7 cellular contexts compared by ENCODE assay signal in genomic region chr5:177457239-177458121, GRCh38. TPM values are rescaled to one million over a fixed set of nuclear protein-coding genes. Genes with fewer than 3 reads are reported as not detected.
DNase-seq lines count a peak whose midpoint lies in the region; ATAC-seq and TF ChIP-seq lines count a peak whose summit lies in the region.

No MANE protein-coding gene starts in this region.

- DNase-seq in GM04503 (ENCODE audit: low read depth) = peak; percentile 87
- DNase-seq in GM23248 = peak; percentile 99
- peak; percentile 95 for DNase-seq in OCI-LY7 (ENCODE audit: low spot score)
- peak; percentile 98 for DNase-seq in amniotic epithelial cell (ENCODE audit: low read depth)
- peak; percentile 64 to 82 for DNase-seq in heart right ventricle
- DNase-seq in posterior vena cava (ENCODE audit: low spot score) = peak; percentile 94

- peaks cover 21% of the 10 kb centered on the region for H3F3A ChIP-seq in GM23248 (ENCODE audit: insufficient read depth)

- WGBS in GM23248 (ENCODE audit: low coverage in 1 of 2, low lambda C conversion rate in 2 of 2, missing lambda C conversion rate in 2 of 2), 2 experiments = 61 to 63% methylated on average over 21 to 24 of the region's 24 CpGs
- 70 to 82% methylated on average over 23 to 24 of the region's 24 CpGs for WGBS in heart right ventricle, 2 donors

- H3K79me2 ChIP-seq in GM23248 (ENCODE audit: insufficient read depth) = peaks cover 10% of the 10 kb centered on the region
- H3K79me2 ChIP-seq in KMS-11 (ENCODE audit: insufficient read depth, low read depth) = no peaks in the 10 kb centered on the region
- no peaks in the 10 kb centered on the region for H3K79me2 ChIP-seq in OCI-LY7 (ENCODE audit: insufficient read depth, low read depth, low read length)

- no peaks in the 10 kb centered on the region for H3K27me3 ChIP-seq in GM23248 (replicated peaks; ENCODE audit: insufficient read depth)
- no peaks in the 10 kb centered on the region for H3K27me3 ChIP-seq in KMS-11 (ENCODE audit: insufficient read depth, low read depth)
- peaks cover 0 to 20% (median 0%) of the 10 kb centered on the region in 7 donors for H3K27me3 ChIP-seq in heart right ventricle

- H3K9ac ChIP-seq in GM23248 (peak overlapping the region; percentile 51; the same call in 1 of the 2 replicates), KMS-11 (no peak overlapping the region)

- no peak overlapping the region for H3K4me2 ChIP-seq in GM23248 (ENCODE audit: unreplicated experiment)
- H3K4me2 ChIP-seq in KMS-11 = no peak overlapping the region
- peak overlapping the region; percentile 44 for H3K4me2 ChIP-seq in OCI-LY7 (ENCODE audit: low read length)

- H2AFZ ChIP-seq in GM23248 (no peak overlapping the region), KMS-11 (ENCODE audit: low read depth) (no peak overlapping the region), OCI-LY7 (ENCODE audit: low read length) (no peak overlapping the region)

- H3K4me1 ChIP-seq in GM23248 (ENCODE audit: insufficient read depth) = 0 out of 2 replicates have a peak, but pooled peaks cover 10% of the 10 kb centered on the region
- peaks cover 7% of the 10 kb centered on the region for H3K4me1 ChIP-seq in KMS-11 (ENCODE audit: low read depth, poor library complexity, severe bottlenecking)
- H3K4me1 ChIP-seq in OCI-LY7 (ENCODE audit: insufficient read depth, low read length, poor library complexity, severe bottlenecking) = peaks cover 27% of the 10 kb centered on the region
- peaks cover 10 to 63% (median 49%) of the 10 kb centered on the region in 9 donors for H3K4me1 ChIP-seq in heart right ventricle

- H4K20me1 ChIP-seq in GM23248 (ENCODE audit: insufficient read depth) = 0 out of 2 replicates have a peak, but pooled peaks cover 13% of the 10 kb centered on the region
- no peaks in the 10 kb centered on the region for H4K20me1 ChIP-seq in KMS-11 (ENCODE audit: insufficient read depth)
- H4K20me1 ChIP-seq in OCI-LY7 (ENCODE audit: insufficient read depth, low read length) = peaks cover 8% of the 10 kb centered on the region

- H3K27ac ChIP-seq in GM23248 (peak overlapping the region; percentile 72), KMS-11 (no peak overlapping the region), OCI-LY7 (ENCODE audit: low read depth, low read length, poor library complexity, severe bottlenecking) (peak overlapping the region; percentile 90), heart right ventricle (peak overlapping the region in 6 of 10 donors; percentile 39 to 80 (median 75))

- peaks cover 13% of the 10 kb centered on the region for H3K36me3 ChIP-seq in GM23248 (ENCODE audit: low read depth)
- no peaks in the 10 kb centered on the region for H3K36me3 ChIP-seq in KMS-11 (ENCODE audit: insufficient read depth)
- H3K36me3 ChIP-seq in OCI-LY7 (ENCODE audit: insufficient read depth, low read length) = no peaks in the 10 kb centered on the region; the same call in 1 of the 2 replicates
- H3K36me3 ChIP-seq in heart right ventricle = peaks cover 0 to 40% (median 13%) of the 10 kb centered on the region in 9 donors

- no TSS peak for BruUV-seq in OCI-LY7 (replicated peaks; lab: Mats Ljungman, UMichigan)

- H3K9me3 ChIP-seq in GM23248 (ENCODE audit: low read depth) (no peaks in the 10 kb centered on the region), OCI-LY7 (ENCODE audit: low read length) (no peaks in the 10 kb centered on the region), heart right ventricle (no peaks in the 10 kb centered on the region)

- TF ChIP-seq CTCF in KMS-11 (conservative IDR thresholded peaks at IDR 0.05; ENCODE audit: low read depth, low read length) = 0 out of 2 replicates have a peak, but pooled peaks have one; percentile 14
- 0 out of 2 replicates have a peak, but pooled peaks have one; percentile 36 for TF ChIP-seq CTCF in OCI-LY7 (conservative IDR thresholded peaks at IDR 0.05; ENCODE audit: low read length)
- TF ChIP-seq CTCF in heart right ventricle (IDR thresholded peaks at IDR 0.05) = peak; percentile 28 to 61 (median 53)

- CTCF ChIA-PET in OCI-LY7 (lab: Charles Lee; ENCODE audit: unreplicated experiment) = interaction anchor here (0.5 to 1.1 kb wide), 6 partner anchors 38 to 1073 kb away, joined by 3 to 6 read pairs (median 4); no protein-coding TSS in a partner anchor

- H3K9me2 ChIP-seq in GM23248 (ENCODE audit: insufficient read depth) = no peaks in the 10 kb centered on the region
- H3K9me2 ChIP-seq in OCI-LY7 (ENCODE audit: insufficient read depth, low read length) = no peaks in the 10 kb centered on the region

- peak; percentile 22 to 52 (median 43) for ATAC-seq in heart right ventricle

- POLR2A ChIA-PET in OCI-LY7 (lab: Charles Lee) = interaction anchor here (0.6 to 1.4 kb wide), 7 partner anchors 11 to 163 kb away, joined by 3 to 9 read pairs (median 4); partner anchors contain the start of gene PRR7

- intact Hi-C loops in OCI-LY7 (cut with micrococcal nuclease; ENCODE audit: unreplicated experiment) (loop anchor here (5.0 kb wide), 1 partner anchor 345 kb away; no protein-coding TSS in a partner anchor), heart right ventricle (cut with DNase I) (loop anchor here in 6 of 10 donors (2.0 to 10.0 kb wide), 7 partner anchors 39 to 343 kb away; partner anchors contain the start of genes MXD3 (in 2 of the 6) and PDLIM7 (in 2 of the 6)), posterior vena cava (cut with DNase I) (loop anchor here in 1 of 2 donors (2.0 kb wide), 1 partner anchor 15 kb away; the partner anchor contains the start of gene DBN1)

- H3K4me3 ChIP-seq in GM23248 (no peak overlapping the region), KMS-11 (IDR thresholded peaks at IDR 0.05; ENCODE audit: insufficient read depth, low read depth, low read length) (no peak overlapping the region), OCI-LY7 (ENCODE audit: low read depth, low read length, poor library complexity, severe bottlenecking) (no peak overlapping the region), heart right ventricle (no peak overlapping the region)

- in situ Hi-C loops in GM23248 (cut with MboI) = loop anchor here (10.0 kb wide), 1 partner anchor 63 kb away; no protein-coding TSS in a partner anchor

RNA-seq across cellular contexts. Expression of gene PRR7, which starts 10.9 kb away (rescaled TPM):
- total RNA-seq in GM23248 (2014; rRNA removed; shearing (Covaris generic)) = 23.9 and 24.8 TPM in 2 replicates
- polyA plus RNA-seq in GM23248 (2016; fragmentation: Nextera tagmentation; extraction: Ambion mirVana) (10.5 and 11.1 TPM in 2 replicates), heart right ventricle (1 to 10 TPM; 1.8 to 2.7 TPM)
- 7.0 and 13.6 TPM in 2 replicates for total RNA-seq in OCI-LY7 (2014; rRNA removed; shearing (Covaris generic))
- total RNA-seq in OCI-LY7 (2022) (12.5 and 12.8 TPM in 2 replicates), heart right ventricle (1 to 10 TPM in 9 of 10 donors, under 1 TPM in 1; 0.97 to 2.9 (median 1.9) TPM), posterior vena cava (1 to 10 TPM in 1 of 2 donors, under 1 TPM in 1; 0.79 to 2.0 TPM)

RNA-seq across cellular contexts. Expression of gene DBN1, which starts 16.0 kb away (rescaled TPM):
- 224 and 257 TPM in 2 replicates for total RNA-seq in GM23248 (2014; rRNA removed; shearing (Covaris generic))
- polyA plus RNA-seq in GM23248 (2016; fragmentation: Nextera tagmentation; extraction: Ambion mirVana) (160 and 163 TPM in 2 replicates), heart right ventricle (10 to 100 TPM; 19.2 to 31.5 TPM)
- 11.7 and 17.4 TPM in 2 replicates for total RNA-seq in OCI-LY7 (2014; rRNA removed; shearing (Covaris generic))
- total RNA-seq in OCI-LY7 (2022) (21.3 and 22.0 TPM in 2 replicates), heart right ventricle (10 to 100 TPM; 13.1 to 52.9 (median 19.1) TPM), posterior vena cava (100 to 1,000 TPM in 1 of 2 donors, 10 to 100 TPM in 1; 94.9 to 121 TPM)

RNA-seq across cellular contexts. Expression of gene GRK6, which starts 31.0 kb away (rescaled TPM):
- 17.3 and 30.4 TPM in 2 replicates for total RNA-seq in GM23248 (2014; rRNA removed; shearing (Covaris generic))
- polyA plus RNA-seq in GM23248 (2016; fragmentation: Nextera tagmentation; extraction: Ambion mirVana) (7.7 and 13.5 TPM in 2 replicates), heart right ventricle (10 to 100 TPM in 1 of 2 donors, 1 to 10 TPM in 1; 6.7 to 22.9 TPM)
- total RNA-seq in OCI-LY7 (2014; rRNA removed; shearing (Covaris generic)) = 43.4 and 46.2 TPM in 2 replicates
- total RNA-seq in OCI-LY7 (2022) (99.4 and 102 TPM in 2 replicates), heart right ventricle (10 to 100 TPM; 11.8 to 21.2 (median 15.2) TPM), posterior vena cava (10 to 100 TPM; 22.9 to 28.2 TPM)

RNA-seq across cellular contexts. Expression of gene PDLIM7, which starts 39.9 kb away (rescaled TPM):
- total RNA-seq in GM23248 (2014; rRNA removed; shearing (Covaris generic)) = 320 and 357 TPM in 2 replicates
- polyA plus RNA-seq in GM23248 (2016; fragmentation: Nextera tagmentation; extraction: Ambion mirVana) = 551 and 556 TPM in 2 replicates
- total RNA-seq in OCI-LY7 (2014; rRNA removed; shearing (Covaris generic)) = 38.8 and 41.4 TPM in 2 replicates
- total RNA-seq in OCI-LY7 (2022) = 58.0 and 78.9 TPM in 2 replicates
- 10 to 100 TPM; 32.5 to 70.6 (median 51.0) TPM for total RNA-seq in heart right ventricle
- polyA plus RNA-seq in heart right ventricle = 100 to 1,000 TPM; 129 to 131 TPM
- total RNA-seq in posterior vena cava = 100 to 1,000 TPM; 448 to 580 TPM

RNA-seq across cellular contexts. Expression of gene F12, which starts 48.1 kb away (rescaled TPM):
- 0.43 and 1.3 TPM in 2 replicates for total RNA-seq in GM23248 (2014; rRNA removed; shearing (Covaris generic))
- polyA plus RNA-seq in GM23248 (2016; fragmentation: Nextera tagmentation; extraction: Ambion mirVana) (1.2 and 1.8 TPM in 2 replicates), heart right ventricle (under 1 TPM; 0.28 to 0.37 TPM)
- 1.2 TPM in 1 of 2 replicates, not detected in the other for total RNA-seq in OCI-LY7 (2014; rRNA removed; shearing (Covaris generic))
- total RNA-seq in OCI-LY7 (2022) (3.0 and 3.8 TPM in 2 replicates), heart right ventricle (under 1 TPM in 1 of 10 donors, not detected in 9; 0.25 TPM), posterior vena cava (under 1 TPM; 0.38 to 0.93 TPM)
